Comparison of ENCODE assay signal across 1 cellular context in the genomic region with DNA sequence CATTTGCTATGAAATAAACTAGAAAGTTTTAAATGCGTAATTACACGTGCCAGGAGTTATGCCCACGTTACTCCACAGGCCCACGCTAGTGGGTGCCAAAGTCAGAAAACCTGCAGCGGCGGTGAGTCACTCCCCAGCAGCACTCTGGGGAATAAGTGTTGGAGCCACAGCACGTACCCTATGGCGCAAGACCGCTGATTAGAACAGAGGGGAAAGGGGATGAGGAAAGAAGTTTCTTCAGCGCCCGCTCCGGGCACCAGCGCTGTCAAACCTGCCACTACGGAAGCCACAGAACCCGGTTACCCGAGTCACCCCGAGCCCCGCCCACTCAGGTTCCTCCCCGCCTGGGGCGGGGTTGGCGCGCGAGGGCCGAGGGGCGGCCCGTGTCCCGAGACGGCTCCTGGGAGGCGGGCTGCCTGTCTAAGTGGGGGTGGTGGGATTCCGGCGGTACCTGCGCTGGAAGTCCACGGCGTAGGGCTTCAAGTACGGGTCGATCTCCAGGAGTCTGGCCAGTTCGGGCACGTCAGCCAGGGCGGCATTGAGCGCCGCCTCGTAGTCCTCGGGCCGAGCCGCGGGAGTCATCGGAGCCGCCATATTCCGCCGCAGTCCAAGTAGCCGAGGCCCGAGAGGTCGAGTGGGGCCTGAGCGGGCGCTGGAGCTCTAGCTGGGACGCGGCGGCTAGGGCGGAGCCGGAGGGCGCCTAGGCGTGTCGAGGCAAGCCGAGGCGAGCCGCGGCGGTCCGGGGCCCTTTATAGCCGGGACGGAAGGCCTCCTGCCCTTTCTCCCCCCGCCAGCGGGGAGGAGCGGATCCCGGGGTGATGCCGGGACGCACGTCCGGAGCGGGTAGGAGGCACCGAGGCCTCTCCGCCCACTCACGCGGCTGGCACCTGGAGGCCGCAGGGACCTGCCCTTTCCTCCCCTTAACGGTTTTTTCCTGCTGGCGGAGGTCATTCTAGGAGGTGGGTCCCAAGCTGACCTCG.
TF ChIP-seq lines count a peak whose summit lies in the region.

A gene (minus strand): TSS at position 722 of the 980 bp plus-strand sequence. CDS start 128 bp downstream, at position 594.

TF ChIP-seq in K562, 482 proteins besides CTCF, POLR2A, EP300 and RAD21 (continued from another document and continues in another):
- TF ChIP-seq, protein P1, sequence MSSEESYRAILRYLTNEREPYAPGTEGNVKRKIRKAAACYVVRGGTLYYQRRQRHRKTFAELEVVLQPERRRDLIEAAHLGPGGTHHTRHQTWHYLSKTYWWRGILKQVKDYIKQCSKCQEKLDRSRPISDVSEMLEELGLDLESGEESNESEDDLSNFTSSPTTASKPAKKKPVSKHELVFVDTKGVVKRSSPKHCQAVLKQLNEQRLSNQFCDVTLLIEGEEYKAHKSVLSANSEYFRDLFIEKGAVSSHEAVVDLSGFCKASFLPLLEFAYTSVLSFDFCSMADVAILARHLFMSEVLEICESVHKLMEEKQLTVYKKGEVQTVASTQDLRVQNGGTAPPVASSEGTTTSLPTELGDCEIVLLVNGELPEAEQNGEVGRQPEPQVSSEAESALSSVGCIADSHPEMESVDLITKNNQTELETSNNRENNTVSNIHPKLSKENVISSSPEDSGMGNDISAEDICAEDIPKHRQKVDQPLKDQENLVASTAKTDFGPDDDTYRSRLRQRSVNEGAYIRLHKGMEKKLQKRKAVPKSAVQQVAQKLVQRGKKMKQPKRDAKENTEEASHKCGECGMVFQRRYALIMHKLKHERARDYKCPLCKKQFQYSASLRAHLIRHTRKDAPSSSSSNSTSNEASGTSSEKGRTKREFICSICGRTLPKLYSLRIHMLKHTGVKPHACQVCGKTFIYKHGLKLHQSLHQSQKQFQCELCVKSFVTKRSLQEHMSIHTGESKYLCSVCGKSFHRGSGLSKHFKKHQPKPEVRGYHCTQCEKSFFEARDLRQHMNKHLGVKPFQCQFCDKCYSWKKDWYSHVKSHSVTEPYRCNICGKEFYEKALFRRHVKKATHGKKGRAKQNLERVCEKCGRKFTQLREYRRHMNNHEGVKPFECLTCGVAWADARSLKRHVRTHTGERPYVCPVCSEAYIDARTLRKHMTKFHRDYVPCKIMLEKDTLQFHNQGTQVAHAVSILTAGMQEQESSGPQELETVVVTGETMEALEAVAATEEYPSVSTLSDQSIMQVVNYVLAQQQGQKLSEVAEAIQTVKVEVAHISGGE (CRISPR knock-in tag; IDR thresholded peaks at IDR 0.05), result peak in 1 of 3 experiments; percentile 67; a peak in 1 of 6 replicates
- peak in 1 of 2 experiments; percentile 59; a peak in 2 of 4 replicates for TF ChIP-seq SRF (CRISPR knock-in tag; IDR thresholded peaks at IDR 0.05)
- TF ChIP-seq JUND (IDR thresholded peaks at IDR 0.05; ENCODE audit: borderline replicate concordance, low read depth, low read length), result peak; percentile 90
- peak; percentile 65; the same call in 2 of the 3 replicates for TF ChIP-seq JUND (tag; IDR thresholded peaks at IDR 0.05; ENCODE audit: borderline replicate concordance, low read depth, low read length)
- TF ChIP-seq, protein P2, sequence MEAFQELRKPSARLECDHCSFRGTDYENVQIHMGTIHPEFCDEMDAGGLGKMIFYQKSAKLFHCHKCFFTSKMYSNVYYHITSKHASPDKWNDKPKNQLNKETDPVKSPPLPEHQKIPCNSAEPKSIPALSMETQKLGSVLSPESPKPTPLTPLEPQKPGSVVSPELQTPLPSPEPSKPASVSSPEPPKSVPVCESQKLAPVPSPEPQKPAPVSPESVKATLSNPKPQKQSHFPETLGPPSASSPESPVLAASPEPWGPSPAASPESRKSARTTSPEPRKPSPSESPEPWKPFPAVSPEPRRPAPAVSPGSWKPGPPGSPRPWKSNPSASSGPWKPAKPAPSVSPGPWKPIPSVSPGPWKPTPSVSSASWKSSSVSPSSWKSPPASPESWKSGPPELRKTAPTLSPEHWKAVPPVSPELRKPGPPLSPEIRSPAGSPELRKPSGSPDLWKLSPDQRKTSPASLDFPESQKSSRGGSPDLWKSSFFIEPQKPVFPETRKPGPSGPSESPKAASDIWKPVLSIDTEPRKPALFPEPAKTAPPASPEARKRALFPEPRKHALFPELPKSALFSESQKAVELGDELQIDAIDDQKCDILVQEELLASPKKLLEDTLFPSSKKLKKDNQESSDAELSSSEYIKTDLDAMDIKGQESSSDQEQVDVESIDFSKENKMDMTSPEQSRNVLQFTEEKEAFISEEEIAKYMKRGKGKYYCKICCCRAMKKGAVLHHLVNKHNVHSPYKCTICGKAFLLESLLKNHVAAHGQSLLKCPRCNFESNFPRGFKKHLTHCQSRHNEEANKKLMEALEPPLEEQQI (IDR thresholded peaks at IDR 0.05), result no peak; the same call in 1 of the 2 replicates
- no peak for TF ChIP-seq BCOR (IDR thresholded peaks at IDR 0.05)
- TF ChIP-seq, protein P3, sequence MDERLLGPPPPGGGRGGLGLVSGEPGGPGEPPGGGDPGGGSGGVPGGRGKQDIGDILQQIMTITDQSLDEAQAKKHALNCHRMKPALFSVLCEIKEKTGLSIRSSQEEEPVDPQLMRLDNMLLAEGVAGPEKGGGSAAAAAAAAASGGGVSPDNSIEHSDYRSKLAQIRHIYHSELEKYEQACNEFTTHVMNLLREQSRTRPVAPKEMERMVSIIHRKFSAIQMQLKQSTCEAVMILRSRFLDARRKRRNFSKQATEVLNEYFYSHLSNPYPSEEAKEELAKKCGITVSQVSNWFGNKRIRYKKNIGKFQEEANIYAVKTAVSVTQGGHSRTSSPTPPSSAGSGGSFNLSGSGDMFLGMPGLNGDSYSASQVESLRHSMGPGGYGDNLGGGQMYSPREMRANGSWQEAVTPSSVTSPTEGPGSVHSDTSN (CRISPR knock-in tag; IDR thresholded peaks at IDR 0.05; ENCODE audit: low read depth), result no peak
- TF ChIP-seq, protein P3 (tag; conservative IDR thresholded peaks at IDR 0.05; ENCODE audit: low read depth), result no peak
- TF ChIP-seq ZNF830 (CRISPR knock-in tag; IDR thresholded peaks at IDR 0.05), result no peak
- TF ChIP-seq, protein P4, sequence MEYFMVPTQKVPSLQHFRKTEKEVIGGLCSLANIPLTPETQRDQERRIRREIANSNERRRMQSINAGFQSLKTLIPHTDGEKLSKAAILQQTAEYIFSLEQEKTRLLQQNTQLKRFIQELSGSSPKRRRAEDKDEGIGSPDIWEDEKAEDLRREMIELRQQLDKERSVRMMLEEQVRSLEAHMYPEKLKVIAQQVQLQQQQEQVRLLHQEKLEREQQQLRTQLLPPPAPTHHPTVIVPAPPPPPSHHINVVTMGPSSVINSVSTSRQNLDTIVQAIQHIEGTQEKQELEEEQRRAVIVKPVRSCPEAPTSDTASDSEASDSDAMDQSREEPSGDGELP (CRISPR knock-in tag; IDR thresholded peaks at IDR 0.05; ENCODE audit: borderline replicate concordance), result peak; percentile 74; the same call in 1 of the 2 replicates
- peak; percentile 55 for TF ChIP-seq HCFC1 (IDR thresholded peaks at IDR 0.05; ENCODE audit: low read depth, low read length)
- TF ChIP-seq EGR1 (conservative IDR thresholded peaks at IDR 0.05), result peak; percentile 95
- peak; percentile 79 for TF ChIP-seq FIP1L1 (IDR thresholded peaks at IDR 0.05; ENCODE audit: low read depth, low read length, poor library complexity, severe bottlenecking)
- 0 out of 2 replicates have a peak, but pooled peaks have one; percentile 19 for TF ChIP-seq SOX6 (IDR thresholded peaks at IDR 0.05)
- TF ChIP-seq, protein P5, sequence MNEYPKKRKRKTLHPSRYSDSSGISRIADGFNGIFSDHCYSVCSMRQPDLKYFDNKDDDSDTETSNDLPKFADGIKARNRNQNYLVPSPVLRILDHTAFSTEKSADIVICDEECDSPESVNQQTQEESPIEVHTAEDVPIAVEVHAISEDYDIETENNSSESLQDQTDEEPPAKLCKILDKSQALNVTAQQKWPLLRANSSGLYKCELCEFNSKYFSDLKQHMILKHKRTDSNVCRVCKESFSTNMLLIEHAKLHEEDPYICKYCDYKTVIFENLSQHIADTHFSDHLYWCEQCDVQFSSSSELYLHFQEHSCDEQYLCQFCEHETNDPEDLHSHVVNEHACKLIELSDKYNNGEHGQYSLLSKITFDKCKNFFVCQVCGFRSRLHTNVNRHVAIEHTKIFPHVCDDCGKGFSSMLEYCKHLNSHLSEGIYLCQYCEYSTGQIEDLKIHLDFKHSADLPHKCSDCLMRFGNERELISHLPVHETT (CRISPR knock-in tag; conservative IDR thresholded peaks at IDR 0.05 in 1 of 2, IDR thresholded peaks at IDR 0.05 in 1 of 2), result peak in 1 of 2 experiments; percentile 69; a peak in 1 of 4 replicates
- peak; percentile 73; the same call in 1 of the 2 replicates for TF ChIP-seq RNF2 (IDR thresholded peaks at IDR 0.05)
- TF ChIP-seq, protein P6, sequence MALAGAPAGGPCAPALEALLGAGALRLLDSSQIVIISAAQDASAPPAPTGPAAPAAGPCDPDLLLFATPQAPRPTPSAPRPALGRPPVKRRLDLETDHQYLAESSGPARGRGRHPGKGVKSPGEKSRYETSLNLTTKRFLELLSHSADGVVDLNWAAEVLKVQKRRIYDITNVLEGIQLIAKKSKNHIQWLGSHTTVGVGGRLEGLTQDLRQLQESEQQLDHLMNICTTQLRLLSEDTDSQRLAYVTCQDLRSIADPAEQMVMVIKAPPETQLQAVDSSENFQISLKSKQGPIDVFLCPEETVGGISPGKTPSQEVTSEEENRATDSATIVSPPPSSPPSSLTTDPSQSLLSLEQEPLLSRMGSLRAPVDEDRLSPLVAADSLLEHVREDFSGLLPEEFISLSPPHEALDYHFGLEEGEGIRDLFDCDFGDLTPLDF (CRISPR knock-in tag; IDR thresholded peaks at IDR 0.05), result peak; percentile 79; the same call in 1 of the 2 replicates
- TF ChIP-seq, protein P7, sequence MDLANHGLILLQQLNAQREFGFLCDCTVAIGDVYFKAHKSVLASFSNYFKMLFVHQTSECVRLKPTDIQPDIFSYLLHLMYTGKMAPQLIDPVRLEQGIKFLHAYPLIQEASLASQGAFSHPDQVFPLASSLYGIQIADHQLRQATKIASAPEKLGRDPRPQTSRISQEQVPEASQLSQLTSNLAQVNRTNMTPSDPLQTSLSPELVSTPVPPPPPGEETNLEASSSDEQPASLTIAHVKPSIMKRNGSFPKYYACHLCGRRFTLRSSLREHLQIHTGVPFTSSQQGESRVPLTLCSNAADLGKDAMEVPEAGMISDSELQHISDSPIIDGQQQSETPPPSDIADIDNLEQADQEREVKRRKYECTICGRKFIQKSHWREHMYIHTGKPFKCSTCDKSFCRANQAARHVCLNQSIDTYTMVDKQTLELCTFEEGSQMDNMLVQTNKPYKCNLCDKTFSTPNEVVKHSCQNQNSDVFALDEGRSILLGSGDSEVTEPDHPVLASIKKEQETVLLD (IDR thresholded peaks at IDR 0.05), result 0 out of 2 replicates have a peak, but pooled peaks have one; percentile 36
- TF ChIP-seq C11orf30 (IDR thresholded peaks at IDR 0.05; ENCODE audit: low read depth), result peak; percentile 73
- no peak for TF ChIP-seq NR2C2 (CRISPR knock-in tag; IDR thresholded peaks at IDR 0.05)
- peak; percentile 82 for TF ChIP-seq NR2C2 (tag; IDR thresholded peaks at IDR 0.05)
- TF ChIP-seq ZNF431 (CRISPR knock-in tag; IDR thresholded peaks at IDR 0.05), result peak; percentile 75
- no peak for TF ChIP-seq PHB (CRISPR knock-in tag; IDR thresholded peaks at IDR 0.05)
- TF ChIP-seq, protein P8, sequence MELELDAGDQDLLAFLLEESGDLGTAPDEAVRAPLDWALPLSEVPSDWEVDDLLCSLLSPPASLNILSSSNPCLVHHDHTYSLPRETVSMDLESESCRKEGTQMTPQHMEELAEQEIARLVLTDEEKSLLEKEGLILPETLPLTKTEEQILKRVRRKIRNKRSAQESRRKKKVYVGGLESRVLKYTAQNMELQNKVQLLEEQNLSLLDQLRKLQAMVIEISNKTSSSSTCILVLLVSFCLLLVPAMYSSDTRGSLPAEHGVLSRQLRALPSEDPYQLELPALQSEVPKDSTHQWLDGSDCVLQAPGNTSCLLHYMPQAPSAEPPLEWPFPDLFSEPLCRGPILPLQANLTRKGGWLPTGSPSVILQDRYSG (tag; conservative IDR thresholded peaks at IDR 0.05; ENCODE audit: low read depth), result no peak
- TF ChIP-seq ZNF668 (CRISPR knock-in tag; IDR thresholded peaks at IDR 0.05), result no peak
- no peak for TF ChIP-seq KDM1A (IDR thresholded peaks at IDR 0.05)
- TF ChIP-seq SIN3B (IDR thresholded peaks at IDR 0.05; ENCODE audit: low read depth), result peak; percentile 72; the same call in 1 of the 2 replicates
- peak; percentile 79 to 81 for TF ChIP-seq MAZ (CRISPR knock-in tag; conservative IDR thresholded peaks at IDR 0.05 in 1 of 2, IDR thresholded peaks at IDR 0.05 in 1 of 2)
- TF ChIP-seq PHTF2 (CRISPR knock-in tag; IDR thresholded peaks at IDR 0.05), result no peak
- TF ChIP-seq ZNF133 (CRISPR knock-in tag; IDR thresholded peaks at IDR 0.05), result no peak
- TF ChIP-seq KDM5B (IDR thresholded peaks at IDR 0.05; ENCODE audit: insufficient replicate concordance, low read depth, low read length), result peak; percentile 53
- no peak for TF ChIP-seq SRSF9 (IDR thresholded peaks at IDR 0.05; ENCODE audit: borderline replicate concordance, low read depth, low read length)
- TF ChIP-seq, protein P9, sequence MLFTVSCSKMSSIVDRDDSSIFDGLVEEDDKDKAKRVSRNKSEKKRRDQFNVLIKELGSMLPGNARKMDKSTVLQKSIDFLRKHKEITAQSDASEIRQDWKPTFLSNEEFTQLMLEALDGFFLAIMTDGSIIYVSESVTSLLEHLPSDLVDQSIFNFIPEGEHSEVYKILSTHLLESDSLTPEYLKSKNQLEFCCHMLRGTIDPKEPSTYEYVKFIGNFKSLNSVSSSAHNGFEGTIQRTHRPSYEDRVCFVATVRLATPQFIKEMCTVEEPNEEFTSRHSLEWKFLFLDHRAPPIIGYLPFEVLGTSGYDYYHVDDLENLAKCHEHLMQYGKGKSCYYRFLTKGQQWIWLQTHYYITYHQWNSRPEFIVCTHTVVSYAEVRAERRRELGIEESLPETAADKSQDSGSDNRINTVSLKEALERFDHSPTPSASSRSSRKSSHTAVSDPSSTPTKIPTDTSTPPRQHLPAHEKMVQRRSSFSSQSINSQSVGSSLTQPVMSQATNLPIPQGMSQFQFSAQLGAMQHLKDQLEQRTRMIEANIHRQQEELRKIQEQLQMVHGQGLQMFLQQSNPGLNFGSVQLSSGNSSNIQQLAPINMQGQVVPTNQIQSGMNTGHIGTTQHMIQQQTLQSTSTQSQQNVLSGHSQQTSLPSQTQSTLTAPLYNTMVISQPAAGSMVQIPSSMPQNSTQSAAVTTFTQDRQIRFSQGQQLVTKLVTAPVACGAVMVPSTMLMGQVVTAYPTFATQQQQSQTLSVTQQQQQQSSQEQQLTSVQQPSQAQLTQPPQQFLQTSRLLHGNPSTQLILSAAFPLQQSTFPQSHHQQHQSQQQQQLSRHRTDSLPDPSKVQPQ (CRISPR knock-in tag; IDR thresholded peaks at IDR 0.05; ENCODE audit: borderline replicate concordance), result peak; percentile 68; the same call in 1 of the 2 replicates
- peak; percentile 85 for TF ChIP-seq EP400 (IDR thresholded peaks at IDR 0.05)
